8 cellular contexts compared by ENCODE assay signal in genomic region chr7:66845382-66846095, GRCh38.
DNase-seq lines count a peak whose midpoint lies in the region; ATAC-seq and TF ChIP-seq lines count a peak whose summit lies in the region.

No MANE protein-coding gene starts in this region.

- ATAC-seq in naive thymus-derived CD4-positive, alpha-beta T cell, result no peak
- ATAC-seq in HG03571 (IDR thresholded peaks at IDR 0.05; ENCODE audit: unreplicated experiment) (no peak), HG03432 (IDR thresholded peaks at IDR 0.05; ENCODE audit: unreplicated experiment) (no peak)

- H3K36me3 ChIP-seq in colonic mucosa, result no peaks in the 10 kb centered on the region
- peaks cover 0 to 6% (median 0%) of the 10 kb centered on the region in 3 experiments for H3K36me3 ChIP-seq in naive thymus-derived CD4-positive, alpha-beta T cell (ENCODE audit: control insufficient read depth in 2 of 3, insufficient read depth in 3 of 3, low read length in 3 of 3)

- DNase-seq in AG04449 (ENCODE audit: low read depth, low spot score), result no peak
- DNase-seq in LNCaP clone FGC (ENCODE audit: low read depth), result no peak
- no peak for DNase-seq in colonic mucosa
- peak in 2 of 9 donors; percentile 6 to 10 for DNase-seq in naive thymus-derived CD4-positive, alpha-beta T cell
- no peak for DNase-seq in inferior parietal cortex (ENCODE audit: extremely low spot score)
- no peak for DNase-seq in GM10266 (ENCODE audit: extremely low spot score)

- POLR2A ChIA-PET in AG04449 (lab: Yijun Ruan, JAX), result interaction anchor here (0.6 to 1.6 kb wide), 6 partner anchors 12 to 352 kb away, joined by 3 to 4 read pairs (median 3); partner anchors contain the start of gene RABGEF1
- POLR2A ChIA-PET in naive thymus-derived CD4-positive, alpha-beta T cell (lab: Charles Lee), result interaction anchor here (0.7 to 2.8 kb wide), 15 partner anchors 8 to 1808 kb away, joined by 3 to 35 read pairs (median 5); partner anchors contain the start of genes KCTD7, RABGEF1, SBDS and TMEM248

- CTCF ChIA-PET in AG04449 (lab: Yijun Ruan, JAX), result no interaction called here
- CTCF ChIA-PET in naive thymus-derived CD4-positive, alpha-beta T cell (lab: Charles Lee), result interaction anchor here (1.1 to 2.4 kb wide), 3 partner anchors 14 to 153 kb away, joined by 3 to 7 read pairs (median 4); no protein-coding TSS in a partner anchor

- TF ChIP-seq CTCF in AG04449 (IDR thresholded peaks at IDR 0.05; ENCODE audit: insufficient read depth, low read length, missing control alignments) (no peak), LNCaP clone FGC (IDR thresholded peaks at IDR 0.05; ENCODE audit: control insufficient read depth, extremely low read depth, insufficient read depth) (no peak), colonic mucosa (IDR thresholded peaks at IDR 0.05) (no peak), GM10266 (IDR thresholded peaks at IDR 0.05; ENCODE audit: control insufficient read depth, insufficient read depth, low read depth, missing control alignments) (no peak)

- H3K27me3 Mint-ChIP-seq in naive thymus-derived CD4-positive, alpha-beta T cell, result peaks cover 0 to 3% (median 0%) of the 10 kb centered on the region in 5 donors

- peak overlapping the region; percentile 88 to 100 (median 96) for H3K4me3 Mint-ChIP-seq in naive thymus-derived CD4-positive, alpha-beta T cell

- H3K4me1 Mint-ChIP-seq in naive thymus-derived CD4-positive, alpha-beta T cell, result peaks cover 10 to 29% (median 26%) of the 10 kb centered on the region in 7 donors

- H3K4me3 ChIP-seq in AG04449 (ENCODE audit: low read depth, low read length), result peak overlapping the region; percentile 98
- peak overlapping the region; percentile 97 for H3K4me3 ChIP-seq in LNCaP clone FGC (ENCODE audit: low read depth, low read length)
- peak overlapping the region; percentile 74 for H3K4me3 ChIP-seq in colonic mucosa
- H3K4me3 ChIP-seq in naive thymus-derived CD4-positive, alpha-beta T cell (ENCODE audit: low read length), result peak overlapping the region; percentile 99

- peaks cover 0 to 5% (median 0%) of the 10 kb centered on the region in 5 donors for H3K36me3 Mint-ChIP-seq in naive thymus-derived CD4-positive, alpha-beta T cell

- peak overlapping the region; percentile 77 for H3K27ac ChIP-seq in colonic mucosa
- peak overlapping the region; percentile 90 for H3K27ac ChIP-seq in naive thymus-derived CD4-positive, alpha-beta T cell (ENCODE audit: low read depth, low read length)

- peak overlapping the region; percentile 85 to 92 for H3K9ac ChIP-seq in colonic mucosa (ENCODE audit: low read depth in 2 of 2, low read length in 2 of 2)

- H3K27ac Mint-ChIP-seq in naive thymus-derived CD4-positive, alpha-beta T cell, result peak overlapping the region; percentile 98 to 100 (median 100)

- peaks cover 4% of the 10 kb centered on the region for H3K4me1 ChIP-seq in colonic mucosa
- H3K4me1 ChIP-seq in naive thymus-derived CD4-positive, alpha-beta T cell (ENCODE audit: control insufficient read depth in 2 of 2, insufficient read depth in 2 of 2, low read length in 2 of 2), result peaks cover 5 to 11% of the 10 kb centered on the region in 2 donors

- H3K9me3 ChIP-seq in colonic mucosa, result no peaks in the 10 kb centered on the region
- no peaks in the 10 kb centered on the region for H3K9me3 ChIP-seq in naive thymus-derived CD4-positive, alpha-beta T cell (ENCODE audit: control insufficient read depth in 2 of 3, low read length in 3 of 3)

- intact Hi-C loops in colonic mucosa (cut with DNase I), result loop anchor here (10.0 kb wide), 1 partner anchor 149 kb away; the partner anchor contains the start of genes SBDS and TYW1
- intact Hi-C loops in naive thymus-derived CD4-positive, alpha-beta T cell (cut with micrococcal nuclease), result loop anchor here (1.0 to 10.0 kb wide), 14 partner anchors 76 to 1471 kb away; partner anchors contain the start of genes GUSB (in 2 of the 2), CRCP (in 1 of the 2), KCTD7 (in 1 of the 2) and RABGEF1 (in 1 of the 2)

- H3K9me3 Mint-ChIP-seq in naive thymus-derived CD4-positive, alpha-beta T cell, result peaks cover 0 to 6% (median 0%) of the 10 kb centered on the region in 11 donors

- no peaks in the 10 kb centered on the region for H3K27me3 ChIP-seq in colonic mucosa
- no peaks in the 10 kb centered on the region for H3K27me3 ChIP-seq in naive thymus-derived CD4-positive, alpha-beta T cell (ENCODE audit: control insufficient read depth in 2 of 2, insufficient read depth in 2 of 2, low read length in 2 of 2)
